20 cellular contexts compared by ENCODE assay signal in the genomic region with DNA sequence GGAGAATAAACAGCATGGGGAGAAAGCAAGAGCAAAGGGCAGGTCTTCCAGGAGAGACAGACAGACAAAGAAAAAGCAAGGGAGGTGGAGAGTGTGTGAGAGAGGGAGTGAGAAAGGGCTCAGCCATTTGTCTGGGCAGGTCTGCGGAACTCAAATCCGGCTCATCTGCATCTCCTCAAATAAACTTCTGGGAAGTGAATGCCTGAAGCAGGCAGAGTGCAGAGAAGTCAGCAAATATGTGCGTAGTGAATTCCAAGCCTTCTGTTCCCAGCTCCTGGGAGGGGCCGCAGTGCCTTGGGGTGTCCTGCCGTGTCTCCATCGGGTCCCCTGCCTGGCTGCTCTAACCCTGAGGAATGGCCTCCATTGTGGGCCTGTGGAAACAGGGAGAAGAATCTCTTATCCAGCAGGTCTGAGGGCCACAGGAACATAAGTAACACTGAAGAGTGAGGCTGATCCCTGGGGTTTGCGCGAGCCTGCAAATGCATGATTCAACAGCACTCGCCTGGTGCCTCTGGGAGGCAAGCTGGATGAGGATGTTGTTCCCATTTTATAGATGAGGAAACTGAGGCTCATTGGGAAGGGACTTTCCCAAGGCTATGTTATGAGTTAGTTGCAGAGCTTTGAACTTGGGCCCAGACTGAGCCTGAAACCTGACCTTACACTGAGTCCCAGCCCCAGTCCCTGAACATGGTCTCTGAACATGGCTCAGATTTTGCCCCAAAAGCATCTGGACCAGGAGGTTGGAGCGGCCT. TPM values are rescaled to one million over a fixed set of nuclear protein-coding genes. Genes with fewer than 3 reads are reported as not detected.
DNase-seq lines count a peak whose midpoint lies in the region; ATAC-seq and TF ChIP-seq lines count a peak whose summit lies in the region.
"Had no signal": no experiment of that assay in that cellular context is flagged by ENCODE, and none has a peak within 500 bp of the region (broad histone marks: within the 10 kb centered on the region; RNA-seq: fewer than 3 reads in every experiment).

No MANE protein-coding gene starts in this region.

- TF ChIP-seq POLR2A in lower leg skin (IDR thresholded peaks at IDR 0.05), result no peak

- H3K27me3 Mint-ChIP-seq in neural crest cell (ENCODE audit: low read depth), result peaks cover 4% of the 10 kb centered on the region

- peaks cover 0 to 14% of the 10 kb centered on the region in 2 donors for H3K4me1 ChIP-seq in esophagus (ENCODE audit: control insufficient read depth in 2 of 2, insufficient read depth in 2 of 2, low read length in 1 of 2)
- H3K4me1 ChIP-seq: Caco-2 had no signal

- WGBS in esophagus, 2 donors, result 40 to 42% methylated on average over 10 of the region's 10 CpGs
- 38 to 48% methylated on average over 10 of the region's 10 CpGs for WGBS in lower leg skin, 2 donors

- no peaks in the 10 kb centered on the region for H3K9me3 Mint-ChIP-seq in neural crest cell

- H3K27me3 ChIP-seq in esophagus (ENCODE audit: control insufficient read depth in 1 of 2, insufficient read depth in 2 of 2, low read length in 2 of 2), result no peaks in the 10 kb centered on the region

- no peak overlapping the region for H3K4me3 Mint-ChIP-seq in neural crest cell

- intact Hi-C loops in lower leg skin (cut with DNase I; ENCODE audit: low total_unique reads), result no loop called here

- peak; percentile 42 for DNase-seq in ELF-1 (ENCODE audit: low read depth, low spot score)
- no peak for DNase-seq in RWPE1 (ENCODE audit: low spot score)
- DNase-seq in neural crest cell (ENCODE audit: low read depth, low spot score), result no peak
- no peak for DNase-seq in lower leg skin (ENCODE audit: low spot score in 2 of 2)
- DNase-seq in foreskin fibroblast, result no peak
- DNase-seq: AML-193, Caco-2, GDM1, GOT3, Karpas-422, MM.1S, NCI-H187 treated with DMSO at 0.1 percent for 48 hours, NCI-H2171, NCI-H446 treated with DMSO at 0.1 percent for 48 hours, NCI-H774, Right ventricle myocardium superior had no signal

- H3K27ac Mint-ChIP-seq in neural crest cell (ENCODE audit: unreplicated experiment), result peak overlapping the region; percentile 52

- TF ChIP-seq CTCF in RWPE1 (conservative IDR thresholded peaks at IDR 0.05; ENCODE audit: low read depth) (no peak), neural crest cell (conservative IDR thresholded peaks at IDR 0.05) (no peak), lower leg skin (IDR thresholded peaks at IDR 0.05) (no peak), foreskin fibroblast (IDR thresholded peaks at IDR 0.05; ENCODE audit: low read depth, low read length) (no peak)

- ATAC-seq in GM19467 (IDR thresholded peaks at IDR 0.05; ENCODE audit: unreplicated experiment) (no peak), GM18519 (IDR thresholded peaks at IDR 0.05; ENCODE audit: low FRiP score, unreplicated experiment) (no peak)
- ATAC-seq: Panc1 had no signal

- no peaks in the 10 kb centered on the region for H3K36me3 Mint-ChIP-seq in neural crest cell (ENCODE audit: low read depth)

- CTCF ChIA-PET in RWPE1 (lab: Yijun Ruan, JAX), result no interaction called here

- POLR2A ChIA-PET in RWPE1 (lab: Yijun Ruan, JAX; ENCODE audit: low non-redundant PET), result no interaction called here

- no peaks in the 10 kb centered on the region for H3K36me3 ChIP-seq in esophagus (ENCODE audit: control insufficient read depth in 2 of 2, insufficient read depth in 2 of 2, low read length in 1 of 2)

- peak overlapping the region; percentile 51 for H3K27ac ChIP-seq in RWPE1
- H3K27ac ChIP-seq in esophagus (ENCODE audit: low read depth in 2 of 2, low read length in 1 of 2), result peak overlapping the region; percentile 51 to 80

- H3K4me3 ChIP-seq in esophagus (ENCODE audit: low read depth in 1 of 2, low read length in 2 of 2) (no peak overlapping the region), lower leg skin (ENCODE audit: low read depth, poor library complexity, severe bottlenecking) (no peak overlapping the region), foreskin fibroblast (ENCODE audit: low read depth in 1 of 2, low read length in 2 of 2) (no peak overlapping the region)

- H3K9me3 ChIP-seq in esophagus (ENCODE audit: control insufficient read depth in 2 of 2, insufficient read depth in 1 of 2, low read depth in 1 of 2, low read length in 1 of 2), result no peaks in the 10 kb centered on the region
- H3K9me3 ChIP-seq: Caco-2 had no signal

- H3K4me1 Mint-ChIP-seq in neural crest cell, result peaks cover 43% of the 10 kb centered on the region

RNA-seq across cellular contexts. Expression of a gene that starts 27.5 kb away (rescaled TPM):
- polyA plus RNA-seq in esophagus, result 1 to 10 TPM in 1 of 2 donors, under 1 TPM in 1; 0.22 to 1.4 TPM
- total RNA-seq in neural crest cell (10.7 and 12.1 TPM in 2 replicates), lower leg skin (10 to 100 TPM; 19.1 to 53.3 (median 35.4) TPM)
- total RNA-seq: Caco-2 had no signal
